Comparison of ENCODE assay signal across 1 cellular context in the genomic region with DNA sequence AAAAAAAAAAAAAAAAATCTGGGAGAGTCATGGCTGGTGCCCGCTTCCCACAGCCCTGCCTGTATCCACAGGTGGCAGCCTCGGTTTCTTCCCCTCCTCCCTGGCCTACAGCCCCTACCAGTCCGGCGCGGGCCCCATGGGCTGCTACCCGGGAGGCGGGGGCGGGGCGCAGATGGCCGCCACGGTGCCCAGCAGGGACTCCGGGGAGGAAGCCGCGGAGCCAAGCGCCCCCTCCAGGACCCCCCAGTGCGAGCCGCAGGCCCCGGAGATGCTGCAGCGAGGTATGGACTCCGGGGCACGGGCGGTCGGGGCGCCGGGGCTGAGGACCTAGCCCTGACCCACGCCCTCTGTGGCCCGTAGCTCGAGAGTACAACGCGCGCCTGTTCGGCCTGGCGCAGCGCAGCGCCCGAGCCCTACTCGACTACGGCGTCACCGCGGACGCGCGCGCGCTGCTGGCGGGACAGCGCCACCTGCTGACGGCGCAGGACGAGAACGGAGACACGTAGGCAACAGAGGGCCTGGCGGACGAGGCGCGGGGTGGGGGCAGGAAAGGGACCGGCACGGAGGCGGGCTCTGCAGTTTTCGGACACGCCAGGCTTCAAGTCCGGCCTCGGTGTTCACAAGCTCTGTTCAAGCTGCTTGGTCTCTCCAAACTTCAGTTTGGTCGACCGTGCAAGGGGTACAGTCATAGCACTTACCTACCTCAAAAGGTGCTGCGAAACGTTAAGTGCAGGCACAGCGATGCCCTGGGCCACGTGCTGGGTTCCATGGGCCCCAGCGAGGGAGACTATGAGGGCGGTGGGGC.
TF ChIP-seq lines count a peak whose summit lies in the region.

No MANE protein-coding gene starts in this region.

TF ChIP-seq in HepG2, 621 proteins besides CTCF, POLR2A, EP300 and RAD21 (continued from another document and continues in another):
- TF ChIP-seq, protein P1, sequence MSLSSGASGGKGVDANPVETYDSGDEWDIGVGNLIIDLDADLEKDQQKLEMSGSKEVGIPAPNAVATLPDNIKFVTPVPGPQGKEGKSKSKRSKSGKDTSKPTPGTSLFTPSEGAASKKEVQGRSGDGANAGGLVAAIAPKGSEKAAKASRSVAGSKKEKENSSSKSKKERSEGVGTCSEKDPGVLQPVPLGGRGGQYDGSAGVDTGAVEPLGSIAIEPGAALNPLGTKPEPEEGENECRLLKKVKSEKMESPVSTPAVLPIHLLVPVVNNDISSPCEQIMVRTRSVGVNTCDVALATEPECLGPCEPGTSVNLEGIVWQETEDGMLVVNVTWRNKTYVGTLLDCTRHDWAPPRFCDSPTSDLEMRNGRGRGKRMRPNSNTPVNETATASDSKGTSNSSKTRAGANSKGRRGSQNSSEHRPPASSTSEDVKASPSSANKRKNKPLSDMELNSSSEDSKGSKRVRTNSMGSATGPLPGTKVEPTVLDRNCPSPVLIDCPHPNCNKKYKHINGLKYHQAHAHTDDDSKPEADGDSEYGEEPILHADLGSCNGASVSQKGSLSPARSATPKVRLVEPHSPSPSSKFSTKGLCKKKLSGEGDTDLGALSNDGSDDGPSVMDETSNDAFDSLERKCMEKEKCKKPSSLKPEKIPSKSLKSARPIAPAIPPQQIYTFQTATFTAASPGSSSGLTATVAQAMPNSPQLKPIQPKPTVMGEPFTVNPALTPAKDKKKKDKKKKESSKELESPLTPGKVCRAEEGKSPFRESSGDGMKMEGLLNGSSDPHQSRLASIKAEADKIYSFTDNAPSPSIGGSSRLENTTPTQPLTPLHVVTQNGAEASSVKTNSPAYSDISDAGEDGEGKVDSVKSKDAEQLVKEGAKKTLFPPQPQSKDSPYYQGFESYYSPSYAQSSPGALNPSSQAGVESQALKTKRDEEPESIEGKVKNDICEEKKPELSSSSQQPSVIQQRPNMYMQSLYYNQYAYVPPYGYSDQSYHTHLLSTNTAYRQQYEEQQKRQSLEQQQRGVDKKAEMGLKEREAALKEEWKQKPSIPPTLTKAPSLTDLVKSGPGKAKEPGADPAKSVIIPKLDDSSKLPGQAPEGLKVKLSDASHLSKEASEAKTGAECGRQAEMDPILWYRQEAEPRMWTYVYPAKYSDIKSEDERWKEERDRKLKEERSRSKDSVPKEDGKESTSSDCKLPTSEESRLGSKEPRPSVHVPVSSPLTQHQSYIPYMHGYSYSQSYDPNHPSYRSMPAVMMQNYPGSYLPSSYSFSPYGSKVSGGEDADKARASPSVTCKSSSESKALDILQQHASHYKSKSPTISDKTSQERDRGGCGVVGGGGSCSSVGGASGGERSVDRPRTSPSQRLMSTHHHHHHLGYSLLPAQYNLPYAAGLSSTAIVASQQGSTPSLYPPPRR (CRISPR knock-in tag; IDR thresholded peaks at IDR 0.05; ENCODE audit: borderline replicate concordance): no peak
- TF ChIP-seq, protein P2, sequence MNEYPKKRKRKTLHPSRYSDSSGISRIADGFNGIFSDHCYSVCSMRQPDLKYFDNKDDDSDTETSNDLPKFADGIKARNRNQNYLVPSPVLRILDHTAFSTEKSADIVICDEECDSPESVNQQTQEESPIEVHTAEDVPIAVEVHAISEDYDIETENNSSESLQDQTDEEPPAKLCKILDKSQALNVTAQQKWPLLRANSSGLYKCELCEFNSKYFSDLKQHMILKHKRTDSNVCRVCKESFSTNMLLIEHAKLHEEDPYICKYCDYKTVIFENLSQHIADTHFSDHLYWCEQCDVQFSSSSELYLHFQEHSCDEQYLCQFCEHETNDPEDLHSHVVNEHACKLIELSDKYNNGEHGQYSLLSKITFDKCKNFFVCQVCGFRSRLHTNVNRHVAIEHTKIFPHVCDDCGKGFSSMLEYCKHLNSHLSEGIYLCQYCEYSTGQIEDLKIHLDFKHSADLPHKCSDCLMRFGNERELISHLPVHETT (CRISPR knock-in tag; conservative IDR thresholded peaks at IDR 0.05): peak; percentile 77; the same call in 1 of the 2 replicates
- TF ChIP-seq ZKSCAN1 (IDR thresholded peaks at IDR 0.05; ENCODE audit: low read length) (no peak), ZMYM3 (CRISPR knock-in tag; IDR thresholded peaks at IDR 0.05) (peak; percentile 51; the same call in 1 of the 2 replicates), NAIF1 (CRISPR knock-in tag; IDR thresholded peaks at IDR 0.05; ENCODE audit: borderline replicate concordance) (peak; percentile 84; the same call in 1 of the 2 replicates), ZNF652 (CRISPR knock-in tag; IDR thresholded peaks at IDR 0.05; ENCODE audit: borderline replicate concordance, low read depth) (peak; percentile 36; the same call in 1 of the 2 replicates), NFE2L1 (CRISPR knock-in tag; IDR thresholded peaks at IDR 0.05; ENCODE audit: borderline replicate concordance) (no peak), SRSF4 (IDR thresholded peaks at IDR 0.05; ENCODE audit: low read depth, low read length, poor library complexity, severe bottlenecking) (no peak), KLF6 (CRISPR knock-in tag; IDR thresholded peaks at IDR 0.05) (peak; percentile 58; the same call in 1 of the 2 replicates), RFXANK (CRISPR knock-in tag; IDR thresholded peaks at IDR 0.05) (0 out of 2 replicates have a peak, but pooled peaks have one; percentile 46), ZNF747 (CRISPR knock-in tag; IDR thresholded peaks at IDR 0.05; ENCODE audit: borderline replicate concordance) (peak; percentile 96), ZNF274 (CRISPR knock-in tag; IDR thresholded peaks at IDR 0.05) (peak; percentile 45; the same call in 1 of the 2 replicates), HOXA9 (CRISPR knock-in tag; IDR thresholded peaks at IDR 0.05; ENCODE audit: borderline replicate concordance) (no peak), ZNF383 (CRISPR knock-in tag; IDR thresholded peaks at IDR 0.05; ENCODE audit: borderline replicate concordance) (no peak), EZH2 (conservative IDR thresholded peaks at IDR 0.05; ENCODE audit: low read depth, low read length) (no peak), RFX1 (IDR thresholded peaks at IDR 0.05) (no peak), MTA3 (CRISPR knock-in tag; IDR thresholded peaks at IDR 0.05) (no peak), ZNF562 (CRISPR knock-in tag; IDR thresholded peaks at IDR 0.05; ENCODE audit: borderline replicate concordance) (no peak), ZNF703 (CRISPR knock-in tag; IDR thresholded peaks at IDR 0.05; ENCODE audit: borderline replicate concordance) (no peak), KLF11 (CRISPR knock-in tag; IDR thresholded peaks at IDR 0.05) (peak; percentile 85; the same call in 1 of the 2 replicates), SP140L (CRISPR knock-in tag; IDR thresholded peaks at IDR 0.05; ENCODE audit: borderline replicate concordance) (no peak), NFE2 (CRISPR knock-in tag; IDR thresholded peaks at IDR 0.05) (no peak), ZNF101 (CRISPR knock-in tag; IDR thresholded peaks at IDR 0.05; ENCODE audit: borderline replicate concordance, low read depth) (no peak), KMT2A (CRISPR knock-in tag; IDR thresholded peaks at IDR 0.05) (peak; percentile 93), SYNCRIP (IDR thresholded peaks at IDR 0.05; ENCODE audit: insufficient read depth, low read depth, low read length) (no peak), ZNF780A (CRISPR knock-in tag; IDR thresholded peaks at IDR 0.05) (peak; percentile 76; the same call in 1 of the 2 replicates)
- TF ChIP-seq, protein P3, sequence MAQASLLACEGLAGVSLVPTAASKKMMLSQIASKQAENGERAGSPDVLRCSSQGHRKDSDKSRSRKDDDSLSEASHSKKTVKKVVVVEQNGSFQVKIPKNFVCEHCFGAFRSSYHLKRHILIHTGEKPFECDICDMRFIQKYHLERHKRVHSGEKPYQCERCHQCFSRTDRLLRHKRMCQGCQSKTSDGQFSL (CRISPR knock-in tag; IDR thresholded peaks at IDR 0.05): 0 out of 2 replicates have a peak, but pooled peaks have one; percentile 32
- TF ChIP-seq, protein P4, sequence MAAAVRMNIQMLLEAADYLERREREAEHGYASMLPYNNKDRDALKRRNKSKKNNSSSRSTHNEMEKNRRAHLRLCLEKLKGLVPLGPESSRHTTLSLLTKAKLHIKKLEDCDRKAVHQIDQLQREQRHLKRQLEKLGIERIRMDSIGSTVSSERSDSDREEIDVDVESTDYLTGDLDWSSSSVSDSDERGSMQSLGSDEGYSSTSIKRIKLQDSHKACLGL (CRISPR knock-in tag; IDR thresholded peaks at IDR 0.05): peak; percentile 89
- TF ChIP-seq, protein P5, sequence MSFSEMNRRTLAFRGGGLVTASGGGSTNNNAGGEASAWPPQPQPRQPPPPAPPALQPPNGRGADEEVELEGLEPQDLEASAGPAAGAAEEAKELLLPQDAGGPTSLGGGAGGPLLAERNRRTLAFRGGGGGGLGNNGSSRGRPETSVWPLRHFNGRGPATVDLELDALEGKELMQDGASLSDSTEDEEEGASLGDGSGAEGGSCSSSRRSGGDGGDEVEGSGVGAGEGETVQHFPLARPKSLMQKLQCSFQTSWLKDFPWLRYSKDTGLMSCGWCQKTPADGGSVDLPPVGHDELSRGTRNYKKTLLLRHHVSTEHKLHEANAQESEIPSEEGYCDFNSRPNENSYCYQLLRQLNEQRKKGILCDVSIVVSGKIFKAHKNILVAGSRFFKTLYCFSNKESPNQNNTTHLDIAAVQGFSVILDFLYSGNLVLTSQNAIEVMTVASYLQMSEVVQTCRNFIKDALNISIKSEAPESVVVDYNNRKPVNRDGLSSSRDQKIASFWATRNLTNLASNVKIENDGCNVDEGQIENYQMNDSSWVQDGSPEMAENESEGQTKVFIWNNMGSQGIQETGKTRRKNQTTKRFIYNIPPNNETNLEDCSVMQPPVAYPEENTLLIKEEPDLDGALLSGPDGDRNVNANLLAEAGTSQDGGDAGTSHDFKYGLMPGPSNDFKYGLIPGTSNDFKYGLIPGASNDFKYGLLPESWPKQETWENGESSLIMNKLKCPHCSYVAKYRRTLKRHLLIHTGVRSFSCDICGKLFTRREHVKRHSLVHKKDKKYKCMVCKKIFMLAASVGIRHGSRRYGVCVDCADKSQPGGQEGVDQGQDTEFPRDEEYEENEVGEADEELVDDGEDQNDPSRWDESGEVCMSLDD (CRISPR knock-in tag; IDR thresholded peaks at IDR 0.05; ENCODE audit: borderline replicate concordance): no peak
- TF ChIP-seq, protein P6, sequence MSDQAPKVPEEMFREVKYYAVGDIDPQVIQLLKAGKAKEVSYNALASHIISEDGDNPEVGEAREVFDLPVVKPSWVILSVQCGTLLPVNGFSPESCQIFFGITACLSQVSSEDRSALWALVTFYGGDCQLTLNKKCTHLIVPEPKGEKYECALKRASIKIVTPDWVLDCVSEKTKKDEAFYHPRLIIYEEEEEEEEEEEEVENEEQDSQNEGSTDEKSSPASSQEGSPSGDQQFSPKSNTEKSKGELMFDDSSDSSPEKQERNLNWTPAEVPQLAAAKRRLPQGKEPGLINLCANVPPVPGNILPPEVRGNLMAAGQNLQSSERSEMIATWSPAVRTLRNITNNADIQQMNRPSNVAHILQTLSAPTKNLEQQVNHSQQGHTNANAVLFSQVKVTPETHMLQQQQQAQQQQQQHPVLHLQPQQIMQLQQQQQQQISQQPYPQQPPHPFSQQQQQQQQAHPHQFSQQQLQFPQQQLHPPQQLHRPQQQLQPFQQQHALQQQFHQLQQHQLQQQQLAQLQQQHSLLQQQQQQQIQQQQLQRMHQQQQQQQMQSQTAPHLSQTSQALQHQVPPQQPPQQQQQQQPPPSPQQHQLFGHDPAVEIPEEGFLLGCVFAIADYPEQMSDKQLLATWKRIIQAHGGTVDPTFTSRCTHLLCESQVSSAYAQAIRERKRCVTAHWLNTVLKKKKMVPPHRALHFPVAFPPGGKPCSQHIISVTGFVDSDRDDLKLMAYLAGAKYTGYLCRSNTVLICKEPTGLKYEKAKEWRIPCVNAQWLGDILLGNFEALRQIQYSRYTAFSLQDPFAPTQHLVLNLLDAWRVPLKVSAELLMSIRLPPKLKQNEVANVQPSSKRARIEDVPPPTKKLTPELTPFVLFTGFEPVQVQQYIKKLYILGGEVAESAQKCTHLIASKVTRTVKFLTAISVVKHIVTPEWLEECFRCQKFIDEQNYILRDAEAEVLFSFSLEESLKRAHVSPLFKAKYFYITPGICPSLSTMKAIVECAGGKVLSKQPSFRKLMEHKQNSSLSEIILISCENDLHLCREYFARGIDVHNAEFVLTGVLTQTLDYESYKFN (CRISPR knock-in tag; conservative IDR thresholded peaks at IDR 0.05): 0 out of 2 replicates have a peak, but pooled peaks have one; percentile 37
- TF ChIP-seq, protein P7, sequence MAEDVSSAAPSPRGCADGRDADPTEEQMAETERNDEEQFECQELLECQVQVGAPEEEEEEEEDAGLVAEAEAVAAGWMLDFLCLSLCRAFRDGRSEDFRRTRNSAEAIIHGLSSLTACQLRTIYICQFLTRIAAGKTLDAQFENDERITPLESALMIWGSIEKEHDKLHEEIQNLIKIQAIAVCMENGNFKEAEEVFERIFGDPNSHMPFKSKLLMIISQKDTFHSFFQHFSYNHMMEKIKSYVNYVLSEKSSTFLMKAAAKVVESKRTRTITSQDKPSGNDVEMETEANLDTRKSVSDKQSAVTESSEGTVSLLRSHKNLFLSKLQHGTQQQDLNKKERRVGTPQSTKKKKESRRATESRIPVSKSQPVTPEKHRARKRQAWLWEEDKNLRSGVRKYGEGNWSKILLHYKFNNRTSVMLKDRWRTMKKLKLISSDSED (CRISPR knock-in tag; IDR thresholded peaks at IDR 0.05): no peak
- TF ChIP-seq, protein P8, sequence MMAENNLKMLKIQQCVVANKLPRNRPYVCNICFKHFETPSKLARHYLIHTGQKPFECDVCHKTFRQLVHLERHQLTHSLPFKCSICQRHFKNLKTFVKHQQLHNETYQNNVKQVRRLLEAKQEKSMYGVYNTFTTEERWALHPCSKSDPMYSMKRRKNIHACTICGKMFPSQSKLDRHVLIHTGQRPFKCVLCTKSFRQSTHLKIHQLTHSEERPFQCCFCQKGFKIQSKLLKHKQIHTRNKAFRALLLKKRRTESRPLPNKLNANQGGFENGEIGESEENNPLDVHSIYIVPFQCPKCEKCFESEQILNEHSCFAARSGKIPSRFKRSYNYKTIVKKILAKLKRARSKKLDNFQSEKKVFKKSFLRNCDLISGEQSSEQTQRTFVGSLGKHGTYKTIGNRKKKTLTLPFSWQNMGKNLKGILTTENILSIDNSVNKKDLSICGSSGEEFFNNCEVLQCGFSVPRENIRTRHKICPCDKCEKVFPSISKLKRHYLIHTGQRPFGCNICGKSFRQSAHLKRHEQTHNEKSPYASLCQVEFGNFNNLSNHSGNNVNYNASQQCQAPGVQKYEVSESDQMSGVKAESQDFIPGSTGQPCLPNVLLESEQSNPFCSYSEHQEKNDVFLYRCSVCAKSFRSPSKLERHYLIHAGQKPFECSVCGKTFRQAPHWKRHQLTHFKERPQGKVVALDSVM (CRISPR knock-in tag; IDR thresholded peaks at IDR 0.05): peak; percentile 44; the same call in 1 of the 2 replicates
- TF ChIP-seq, protein P9, sequence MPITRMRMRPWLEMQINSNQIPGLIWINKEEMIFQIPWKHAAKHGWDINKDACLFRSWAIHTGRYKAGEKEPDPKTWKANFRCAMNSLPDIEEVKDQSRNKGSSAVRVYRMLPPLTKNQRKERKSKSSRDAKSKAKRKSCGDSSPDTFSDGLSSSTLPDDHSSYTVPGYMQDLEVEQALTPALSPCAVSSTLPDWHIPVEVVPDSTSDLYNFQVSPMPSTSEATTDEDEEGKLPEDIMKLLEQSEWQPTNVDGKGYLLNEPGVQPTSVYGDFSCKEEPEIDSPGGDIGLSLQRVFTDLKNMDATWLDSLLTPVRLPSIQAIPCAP (CRISPR knock-in tag; IDR thresholded peaks at IDR 0.05; ENCODE audit: low read depth): no peak
- TF ChIP-seq, protein P10, sequence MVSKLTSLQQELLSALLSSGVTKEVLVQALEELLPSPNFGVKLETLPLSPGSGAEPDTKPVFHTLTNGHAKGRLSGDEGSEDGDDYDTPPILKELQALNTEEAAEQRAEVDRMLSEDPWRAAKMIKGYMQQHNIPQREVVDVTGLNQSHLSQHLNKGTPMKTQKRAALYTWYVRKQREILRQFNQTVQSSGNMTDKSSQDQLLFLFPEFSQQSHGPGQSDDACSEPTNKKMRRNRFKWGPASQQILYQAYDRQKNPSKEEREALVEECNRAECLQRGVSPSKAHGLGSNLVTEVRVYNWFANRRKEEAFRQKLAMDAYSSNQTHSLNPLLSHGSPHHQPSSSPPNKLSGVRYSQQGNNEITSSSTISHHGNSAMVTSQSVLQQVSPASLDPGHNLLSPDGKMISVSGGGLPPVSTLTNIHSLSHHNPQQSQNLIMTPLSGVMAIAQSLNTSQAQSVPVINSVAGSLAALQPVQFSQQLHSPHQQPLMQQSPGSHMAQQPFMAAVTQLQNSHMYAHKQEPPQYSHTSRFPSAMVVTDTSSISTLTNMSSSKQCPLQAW (CRISPR knock-in tag; IDR thresholded peaks at IDR 0.05): peak; percentile 50; the same call in 1 of the 2 replicates
